Comparison of ENCODE assay signal across 8 cellular contexts in genomic region chr17:36703860-36704266, GRCh38.
DNase-seq lines count a peak whose midpoint lies in the region; ATAC-seq and TF ChIP-seq lines count a peak whose summit lies in the region.

No MANE protein-coding gene starts in this region.

- H3K36me3 Mint-ChIP-seq in activated T-cell treated with anti-CD3 and anti-CD28 coated beads, Interleukin-2, amount 50 U/mL, for 24 hours (ENCODE audit: low read depth), result no peaks in the 10 kb centered on the region
- no peaks in the 10 kb centered on the region for H3K36me3 Mint-ChIP-seq in glutamatergic neuron (ENCODE audit: unreplicated experiment)
- H3K36me3 Mint-ChIP-seq in HFFc6 (ENCODE audit: low read depth), result no peaks in the 10 kb centered on the region

- TF ChIP-seq CTCF in glutamatergic neuron (IDR thresholded peaks at IDR 0.05; ENCODE audit: partially characterized antibody, unreplicated experiment) (no peak), smooth muscle cell (IDR thresholded peaks at IDR 0.05; ENCODE audit: borderline replicate concordance, insufficient read depth, poor library complexity, severe bottlenecking) (no peak), WERI-Rb-1 (IDR thresholded peaks at IDR 0.05; ENCODE audit: low read depth, low read length) (no peak), HFFc6 (IDR thresholded peaks at IDR 0.05) (no peak)

- in situ Hi-C loops in Caki2 (cut with HindIII; ENCODE audit: low pct_unique_long_range_greater_than_20kb, low sequenced_read_pairs), result no loop called here

- H3K79me2 ChIP-seq in smooth muscle cell (ENCODE audit: low read depth), result no peaks in the 10 kb centered on the region

- H3K9me3 ChIP-seq in MG63 (no peaks in the 10 kb centered on the region), smooth muscle cell (replicated peaks; ENCODE audit: low read depth) (no peaks in the 10 kb centered on the region), WERI-Rb-1 (ENCODE audit: severe bottlenecking) (no peaks in the 10 kb centered on the region)

- 7% methylated on average over 36 of the region's 36 CpGs for WGBS in smooth muscle cell (ENCODE audit: low lambda C conversion rate)

- H3K27me3 Mint-ChIP-seq in activated T-cell treated with anti-CD3 and anti-CD28 coated beads, Interleukin-2, amount 50 U/mL, for 24 hours, result peaks cover 54% of the 10 kb centered on the region
- H3K27me3 Mint-ChIP-seq in glutamatergic neuron (ENCODE audit: unreplicated experiment) (peaks cover 21% of the 10 kb centered on the region), HFFc6 (ENCODE audit: insufficient read depth) (peaks cover 18% of the 10 kb centered on the region)

- H2AFZ ChIP-seq in smooth muscle cell (ENCODE audit: low read depth), result no peak overlapping the region

- H3K4me1 Mint-ChIP-seq in activated T-cell treated with anti-CD3 and anti-CD28 coated beads, Interleukin-2, amount 50 U/mL, for 24 hours (ENCODE audit: low read depth), result peaks cover 2% of the 10 kb centered on the region
- H3K4me1 Mint-ChIP-seq in glutamatergic neuron (ENCODE audit: low read depth, unreplicated experiment), result peaks cover 14% of the 10 kb centered on the region
- no peaks in the 10 kb centered on the region for H3K4me1 Mint-ChIP-seq in HFFc6 (ENCODE audit: low read depth)

- no peak overlapping the region for H3K4me3 Mint-ChIP-seq in activated T-cell treated with anti-CD3 and anti-CD28 coated beads, Interleukin-2, amount 50 U/mL, for 24 hours
- H3K4me3 Mint-ChIP-seq in glutamatergic neuron (ENCODE audit: unreplicated experiment) (peak overlapping the region; percentile 67), HFFc6 (no peak overlapping the region)

- H3K27ac ChIP-seq in smooth muscle cell (ENCODE audit: low read depth) (no peak overlapping the region), WERI-Rb-1 (no peak overlapping the region)

- H3K4me1 ChIP-seq in smooth muscle cell (ENCODE audit: low read depth), result no peaks in the 10 kb centered on the region

- peak; percentile 34 for DNase-seq in Caki2 (ENCODE audit: low read depth)
- peak; percentile 49 for DNase-seq in MG63
- peak; percentile 68 for DNase-seq in activated T-cell treated with anti-CD3 and anti-CD28 coated beads, Interleukin-2, amount 50 U/mL, for 24 hours
- peak; percentile 51 for DNase-seq in glutamatergic neuron
- DNase-seq in smooth muscle cell (lab: John Stamatoyannopoulos, UW; ENCODE audit: unreplicated experiment), result peak; percentile 28
- DNase-seq in WERI-Rb-1, result no peak
- no peak for DNase-seq in HFFc6

- H4K20me1 ChIP-seq in smooth muscle cell (ENCODE audit: low read depth), result no peaks in the 10 kb centered on the region

- H3K27ac Mint-ChIP-seq in activated T-cell treated with anti-CD3 and anti-CD28 coated beads, Interleukin-2, amount 50 U/mL, for 24 hours, result no peak overlapping the region
- no peak overlapping the region for H3K27ac Mint-ChIP-seq in glutamatergic neuron (ENCODE audit: unreplicated experiment)
- no peak overlapping the region for H3K27ac Mint-ChIP-seq in HFFc6

- no peak overlapping the region for H3K9ac ChIP-seq in smooth muscle cell (ENCODE audit: low read depth)

- no peak for ATAC-seq in GM19467 (IDR thresholded peaks at IDR 0.05; ENCODE audit: unreplicated experiment)

- no peaks in the 10 kb centered on the region for H3F3A ChIP-seq in smooth muscle cell (ENCODE audit: low read depth)

- no peak overlapping the region for H3K4me3 ChIP-seq in MG63
- peak overlapping the region; percentile 25 for H3K4me3 ChIP-seq in smooth muscle cell
- no peak overlapping the region for H3K4me3 ChIP-seq in WERI-Rb-1 (ENCODE audit: low read depth, low read length)

- H3K4me2 ChIP-seq in smooth muscle cell, result peak overlapping the region; percentile 76

- H3K36me3 ChIP-seq in MG63 (no peaks in the 10 kb centered on the region), smooth muscle cell (ENCODE audit: low read depth) (no peaks in the 10 kb centered on the region), WERI-Rb-1 (no peaks in the 10 kb centered on the region)

- H3K9me3 Mint-ChIP-seq in activated T-cell treated with anti-CD3 and anti-CD28 coated beads, Interleukin-2, amount 50 U/mL, for 24 hours, result no peaks in the 10 kb centered on the region
- H3K9me3 Mint-ChIP-seq in glutamatergic neuron (ENCODE audit: unreplicated experiment) (peaks cover 5% of the 10 kb centered on the region), HFFc6 (no peaks in the 10 kb centered on the region)

- H3K27me3 ChIP-seq in MG63 (peaks cover 23% of the 10 kb centered on the region), smooth muscle cell (ENCODE audit: low read depth) (peaks cover 53% of the 10 kb centered on the region), WERI-Rb-1 (ENCODE audit: insufficient read depth, low read depth, severe bottlenecking) (no peaks in the 10 kb centered on the region)

Comparison
In these comparisons a context has a peak if more than half of its experiments do, and no peak if none do; other contexts are left out.
1. DNase-seq: peak in Caki2 (single experiment), MG63 (single experiment), activated T-cell treated with anti-CD3 and anti-CD28 coated beads, Interleukin-2, amount 50 U/mL, for 24 hours (single experiment), glutamatergic neuron (single experiment) and smooth muscle cell (single experiment); none in WERI-Rb-1 (single experiment) and HFFc6 (single experiment).